ENCODE assay signal across 19 cellular contexts in genomic region chr2:170747921-170748320, GRCh38. TPM values are rescaled to one million over a fixed set of nuclear protein-coding genes. Genes with fewer than 3 reads are reported as not detected.
A peak's percentile ranks its signal among the peaks of the same experiment; 100 is the strongest.
DNase-seq lines count a peak whose midpoint lies in the region; ATAC-seq and TF ChIP-seq lines count a peak whose summit lies in the region.
"Had no signal": no experiment of that assay in that cellular context is flagged by ENCODE, and none has a peak within 500 bp of the region (broad histone marks: within the 10 kb centered on the region; RNA-seq: fewer than 3 reads in every experiment).

No MANE protein-coding gene starts in this region.

- no peak overlapping the region for H3K27ac ChIP-seq in OCI-LY3 (ENCODE audit: low read length)
- no peak overlapping the region for H3K27ac ChIP-seq in osteoblast (ENCODE audit: low read depth, low read length)
- no peak overlapping the region for H3K27ac ChIP-seq in mesendoderm (ENCODE audit: low read depth, low read length)
- H3K27ac ChIP-seq in CD8-positive, alpha-beta memory T cell (ENCODE audit: low read depth, low read length): no peak overlapping the region
- H3K27ac ChIP-seq: left ventricle myocardium inferior, Peyer's patch, skin epidermis had no signal

- H3K36me3 ChIP-seq in OCI-LY3 (replicated peaks; ENCODE audit: low read depth, low read length) (no peaks in the 10 kb centered on the region), osteoblast (ENCODE audit: insufficient read depth, low read length) (no peaks in the 10 kb centered on the region), mesendoderm (ENCODE audit: control insufficient read depth, insufficient read depth, low read length) (no peaks in the 10 kb centered on the region)
- H3K36me3 ChIP-seq in CD8-positive, alpha-beta memory T cell (ENCODE audit: insufficient read depth, low read length): no peaks in the 10 kb centered on the region
- H3K36me3 ChIP-seq: left ventricle myocardium inferior, Peyer's patch had no signal

- no peak overlapping the region for H4K8ac ChIP-seq in mesendoderm (ENCODE audit: low read depth, low read length)

- H2BK120ac ChIP-seq in mesendoderm (ENCODE audit: low read depth, low read length): no peak overlapping the region

- H3K56ac ChIP-seq in mesendoderm (ENCODE audit: low read length): no peak overlapping the region

- peaks cover 23 to 57% of the 10 kb centered on the region in 2 donors for H3K27me3 Mint-ChIP-seq in CD8-positive, alpha-beta memory T cell

- no peaks in the 10 kb centered on the region for H3K79me1 ChIP-seq in mesendoderm (ENCODE audit: low read length)

- peak; percentile 92 for DNase-seq in ELR (ENCODE audit: low read depth)
- DNase-seq in choroid plexus epithelial cell (ENCODE audit: low read depth): peak; percentile 54
- no peak for DNase-seq in osteoblast (ENCODE audit: insufficient read length, low spot score, missing footprints)
- no peak for DNase-seq in erythroblast (lab: John Stamatoyannopoulos, UW)
- DNase-seq in mesendoderm: no peak
- DNase-seq in CD8-positive, alpha-beta memory T cell: no peak
- DNase-seq: activated CD8-positive, alpha-beta T cell treated with anti-CD3 and anti-CD28 coated beads, Interleukin-2, amount 10 ng/mL, durations not matched to agents 7 days and 5 days; activated naive CD4-positive, alpha-beta T cell; COR-L47; hippocampal formation; left ventricle myocardium inferior; NCI-H2171 treated with DMSO at 0.1 percent for 48 hours; Peyer's patch had no signal

- H3K9me3 ChIP-seq in OCI-LY3 (ENCODE audit: insufficient read depth, low read length) (no peaks in the 10 kb centered on the region), osteoblast (ENCODE audit: low read depth, low read length) (no peaks in the 10 kb centered on the region)
- no peaks in the 10 kb centered on the region for H3K9me3 ChIP-seq in CD8-positive, alpha-beta memory T cell (ENCODE audit: low read length)
- H3K9me3 ChIP-seq: left ventricle myocardium inferior, Peyer's patch had no signal

- H3K4me3 ChIP-seq in OCI-LY3 (ENCODE audit: low read length) (peak overlapping the region; percentile 6; the same call in 1 of the 2 replicates), choroid plexus epithelial cell (ENCODE audit: low read depth, low read length) (no peak overlapping the region), osteoblast (ENCODE audit: insufficient read depth, low read length) (no peak overlapping the region), mesendoderm (ENCODE audit: low read length) (no peak overlapping the region)
- H3K4me3 ChIP-seq in CD8-positive, alpha-beta memory T cell (ENCODE audit: low read length): no peak overlapping the region
- H3K4me3 ChIP-seq: left ventricle myocardium inferior, Peyer's patch, skin epidermis had no signal

- TF ChIP-seq CTCF in OCI-LY3 (IDR thresholded peaks at IDR 0.05; ENCODE audit: low read depth, low read length) (no peak), choroid plexus epithelial cell (conservative IDR thresholded peaks at IDR 0.05; ENCODE audit: low read depth, low read length) (no peak), osteoblast (IDR thresholded peaks at IDR 0.05; ENCODE audit: extremely low read depth, low read depth, low read length) (no peak)

- H3K9me3 Mint-ChIP-seq in CD8-positive, alpha-beta memory T cell: no peaks in the 10 kb centered on the region
- H3K9me3 Mint-ChIP-seq: natural killer cell treated with Interleukin-12 subunit alpha and Interleukin-12 subunit beta and Interleukin-15 and Interleukin-18, amount 100 ng/mL, for 72 hours had no signal

- no peak overlapping the region for H2AK5ac ChIP-seq in mesendoderm (ENCODE audit: low read length)

- H2BK15ac ChIP-seq in mesendoderm (replicated peaks; ENCODE audit: low read depth): no peak overlapping the region

- no peak for TF ChIP-seq POLR2A in erythroblast (IDR thresholded peaks at IDR 0.05; ENCODE audit: low read length)

- CTCF ChIA-PET in CD8-positive, alpha-beta memory T cell (lab: Charles Lee): no interaction called here

- H4K20me1 ChIP-seq in OCI-LY3 (ENCODE audit: insufficient read depth, low read length): no peaks in the 10 kb centered on the region
- H4K20me1 ChIP-seq in osteoblast (ENCODE audit: insufficient read depth, low read length): no peaks in the 10 kb centered on the region

- no peak overlapping the region for H3K23ac ChIP-seq in mesendoderm (ENCODE audit: low read length)

- POLR2A ChIA-PET in CD8-positive, alpha-beta memory T cell (lab: Charles Lee): no interaction called here

- no peak for ATAC-seq in HG02973 (IDR thresholded peaks at IDR 0.05; ENCODE audit: unreplicated experiment)
- ATAC-seq: activated CD8-positive, alpha-beta T cell treated with anti-CD3 and anti-CD28 coated beads, Interleukin-2, amount 10 ng/mL, durations not matched to agents 7 days and 5 days; natural killer cell treated with Interleukin-12 subunit alpha and Interleukin-12 subunit beta and Interleukin-15 and Interleukin-18, amount 100 ng/mL, for 72 hours had no signal

- WGBS in mesendoderm (ENCODE audit: extremely low coverage, insufficient coverage, low lambda C conversion rate): no CpG with 5 or more reads among the region's 4 CpGs

- no peak overlapping the region for H3K9ac ChIP-seq in OCI-LY3 (ENCODE audit: low read length)
- H3K9ac ChIP-seq in mesendoderm (ENCODE audit: low read length): no peak overlapping the region

- H3K4me3 Mint-ChIP-seq in CD8-positive, alpha-beta memory T cell: no peak overlapping the region
- H3K4me3 Mint-ChIP-seq: activated CD8-positive, alpha-beta T cell treated with anti-CD3 and anti-CD28 coated beads, Interleukin-2, amount 10 ng/mL, durations not matched to agents 7 days and 5 days; natural killer cell treated with Interleukin-12 subunit alpha and Interleukin-12 subunit beta and Interleukin-15 and Interleukin-18, amount 100 ng/mL, for 72 hours had no signal

- H3K27me3 ChIP-seq in OCI-LY3 (ENCODE audit: low read depth, low read length) (peaks cover 7% of the 10 kb centered on the region; the same call in 1 of the 2 replicates), osteoblast (ENCODE audit: insufficient read depth, low read length) (peaks cover 3% of the 10 kb centered on the region), mesendoderm (ENCODE audit: insufficient read depth, low read length, poor library complexity) (no peaks in the 10 kb centered on the region)
- peaks cover 3% of the 10 kb centered on the region for H3K27me3 ChIP-seq in CD8-positive, alpha-beta memory T cell (ENCODE audit: insufficient read depth, low read length, poor library complexity, severe bottlenecking)
- H3K27me3 ChIP-seq: Peyer's patch had no signal

- H3K18ac ChIP-seq in mesendoderm (ENCODE audit: low read length): no peak overlapping the region

- H3K36me3 Mint-ChIP-seq in CD8-positive, alpha-beta memory T cell: peaks cover 0 to 4% (median 0%) of the 10 kb centered on the region in 3 donors
- H3K36me3 Mint-ChIP-seq: natural killer cell treated with Interleukin-12 subunit alpha and Interleukin-12 subunit beta and Interleukin-15 and Interleukin-18, amount 100 ng/mL, for 72 hours had no signal

- no peak overlapping the region for H2BK5ac ChIP-seq in mesendoderm (ENCODE audit: low read length)

- H3K4ac ChIP-seq in mesendoderm (ENCODE audit: low read depth, low read length): no peak overlapping the region

- no peak overlapping the region for H3K27ac Mint-ChIP-seq in CD8-positive, alpha-beta memory T cell
- H3K27ac Mint-ChIP-seq: activated CD8-positive, alpha-beta T cell treated with anti-CD3 and anti-CD28 coated beads, Interleukin-2, amount 10 ng/mL, durations not matched to agents 7 days and 5 days; natural killer cell treated with Interleukin-12 subunit alpha and Interleukin-12 subunit beta and Interleukin-15 and Interleukin-18, amount 100 ng/mL, for 72 hours had no signal

- H3K79me2 ChIP-seq in OCI-LY3 (ENCODE audit: low read length) (no peaks in the 10 kb centered on the region), osteoblast (ENCODE audit: insufficient read depth, low read length) (no peaks in the 10 kb centered on the region), mesendoderm (ENCODE audit: control insufficient read depth, insufficient read depth, low read length) (no peaks in the 10 kb centered on the region)

- peak overlapping the region; percentile 76; the same call in 1 of the 2 replicates for H2AFZ ChIP-seq in OCI-LY3 (ENCODE audit: low read depth, low read length)
- H2AFZ ChIP-seq in osteoblast (ENCODE audit: low read length): no peak overlapping the region

- H3K4me2 ChIP-seq in OCI-LY3 (ENCODE audit: low read length): peak overlapping the region; percentile 45
- peak overlapping the region; percentile 22 for H3K4me2 ChIP-seq in osteoblast (ENCODE audit: insufficient read depth, low read length)
- no peak overlapping the region for H3K4me2 ChIP-seq in mesendoderm (ENCODE audit: low read length)

- no peak overlapping the region for H4K5ac ChIP-seq in mesendoderm (ENCODE audit: low read length)

- no peaks in the 10 kb centered on the region for H3K4me1 Mint-ChIP-seq in CD8-positive, alpha-beta memory T cell

- H3K4me1 ChIP-seq in OCI-LY3 (ENCODE audit: low read length): peaks cover 8% of the 10 kb centered on the region
- no peaks in the 10 kb centered on the region for H3K4me1 ChIP-seq in osteoblast (ENCODE audit: insufficient read depth, low read length)
- H3K4me1 ChIP-seq in mesendoderm (ENCODE audit: control insufficient read depth, low read depth, low read length): no peaks in the 10 kb centered on the region
- H3K4me1 ChIP-seq in CD8-positive, alpha-beta memory T cell (ENCODE audit: insufficient read depth, low read length): no peaks in the 10 kb centered on the region
- H3K4me1 ChIP-seq: left ventricle myocardium inferior, Peyer's patch had no signal

RNA-seq across cellular contexts. Expression of gene ERICH2, which starts 22.3 kb away (rescaled TPM):
- 0.59 TPM in 1 of 2 replicates, not detected in the other for total RNA-seq in osteoblast
- polyA plus RNA-seq in mesendoderm (2013, experiment 1 of 2): 4.9 TPM
- polyA plus RNA-seq in mesendoderm (2013, experiment 2 of 2): 4.9 TPM
- total RNA-seq in CD8-positive, alpha-beta memory T cell: not detected
- polyA plus RNA-seq in CD8-positive, alpha-beta memory T cell: not detected
- total RNA-seq: activated CD8-positive, alpha-beta T cell treated with anti-CD3 and anti-CD28 coated beads, Interleukin-2, amount 10 ng/mL, durations not matched to agents 7 days and 5 days; dermis microvascular lymphatic vessel endothelial cell; natural killer cell treated with Interleukin-12 subunit alpha and Interleukin-12 subunit beta and Interleukin-15 and Interleukin-18, amount 100 ng/mL, for 72 hours; Peyer's patch; temporal lobe had no signal

RNA-seq across cellular contexts. Expression of gene SP5, which starts 32.8 kb away (rescaled TPM):
- total RNA-seq in osteoblast: not detected in 2 replicates
- polyA plus RNA-seq in mesendoderm (2013, experiment 1 of 2): 176 TPM
- polyA plus RNA-seq in mesendoderm (2013, experiment 2 of 2): 197 TPM
- total RNA-seq in CD8-positive, alpha-beta memory T cell: not detected
- polyA plus RNA-seq in CD8-positive, alpha-beta memory T cell: not detected
- total RNA-seq: activated CD8-positive, alpha-beta T cell treated with anti-CD3 and anti-CD28 coated beads, Interleukin-2, amount 10 ng/mL, durations not matched to agents 7 days and 5 days; dermis microvascular lymphatic vessel endothelial cell; natural killer cell treated with Interleukin-12 subunit alpha and Interleukin-12 subunit beta and Interleukin-15 and Interleukin-18, amount 100 ng/mL, for 72 hours had no signal

Comparison
In these comparisons a context has a peak if more than half of its experiments do, and no peak if none do; other contexts are left out.
1. DNase-seq: peak in ELR (single experiment) and choroid plexus epithelial cell (single experiment); none in osteoblast (single experiment), erythroblast (0 of 2), mesendoderm (single experiment) and CD8-positive, alpha-beta memory T cell (0 of 5).